15 cellular contexts compared by ENCODE assay signal in genomic region chr3:126107203-126107939, GRCh38.
"Had no signal": no experiment of that assay in that cellular context is flagged by ENCODE, and none has a peak within 500 bp of the region (broad histone marks: within the 10 kb centered on the region; RNA-seq: fewer than 3 reads in every experiment).

No MANE protein-coding gene starts in this region.

- H3K27me3 ChIP-seq: breast epithelium, neutrophil, right lobe of liver, SJSA1, upper lobe of right lung had no signal

- H3K4me3 Mint-ChIP-seq: activated naive CD8-positive, alpha-beta T cell treated with anti-CD3 and anti-CD28 coated beads, Interleukin-2, amount 10 ng/mL, durations not matched to agents 7 days and 5 days had no signal

- H3K36me3 Mint-ChIP-seq: activated naive CD8-positive, alpha-beta T cell treated with anti-CD3 and anti-CD28 coated beads, Interleukin-2, amount 10 ng/mL, durations not matched to agents 7 days and 5 days had no signal

- ATAC-seq: right lobe of liver, upper lobe of right lung had no signal

- H3K4me1 Mint-ChIP-seq: activated naive CD8-positive, alpha-beta T cell treated with anti-CD3 and anti-CD28 coated beads, Interleukin-2, amount 10 ng/mL, durations not matched to agents 7 days and 5 days had no signal

- H3K9me3 Mint-ChIP-seq: activated naive CD8-positive, alpha-beta T cell treated with anti-CD3 and anti-CD28 coated beads, Interleukin-2, amount 10 ng/mL, durations not matched to agents 7 days and 5 days had no signal

- H3K27me3 Mint-ChIP-seq: activated naive CD8-positive, alpha-beta T cell treated with anti-CD3 and anti-CD28 coated beads, Interleukin-2, amount 10 ng/mL, durations not matched to agents 7 days and 5 days had no signal

- H3K4me1 ChIP-seq: right lobe of liver, SJSA1, upper lobe of right lung had no signal

- H3K27ac Mint-ChIP-seq: activated naive CD8-positive, alpha-beta T cell treated with anti-CD3 and anti-CD28 coated beads, Interleukin-2, amount 10 ng/mL, durations not matched to agents 7 days and 5 days had no signal

- DNase-seq: activated naive CD8-positive, alpha-beta T cell treated with anti-CD3 and anti-CD28 coated beads, Interleukin-2, amount 10 ng/mL, durations not matched to agents 7 days and 5 days; activated T-cell treated with anti-CD3 and anti-CD28 coated beads, Interleukin-2, amount 50 U/mL, for 1 hour; anterior cingulate cortex; foreskin melanocyte; kidney; midbrain; stimulated activated CD4-positive, alpha-beta T cell treated with anti-CD3 and anti-CD28 coated beads, Interleukin-12 subunit alpha, Interleukin-12 subunit beta, amount 100 ng/mL, for 4 hours; stimulated activated naive CD4-positive, alpha-beta T cell; substantia nigra; T-helper 9 cell; upper lobe of right lung had no signal

- H3K9me3 ChIP-seq: breast epithelium, neutrophil, right lobe of liver, SJSA1, upper lobe of right lung had no signal

- H3K27ac ChIP-seq: breast epithelium, neutrophil, right lobe of liver, SJSA1, upper lobe of right lung had no signal

- H3K36me3 ChIP-seq: breast epithelium, neutrophil, SJSA1, upper lobe of right lung had no signal

- H3K4me3 ChIP-seq: breast epithelium, right lobe of liver, SJSA1, upper lobe of right lung had no signal
